In the genomic region with DNA sequence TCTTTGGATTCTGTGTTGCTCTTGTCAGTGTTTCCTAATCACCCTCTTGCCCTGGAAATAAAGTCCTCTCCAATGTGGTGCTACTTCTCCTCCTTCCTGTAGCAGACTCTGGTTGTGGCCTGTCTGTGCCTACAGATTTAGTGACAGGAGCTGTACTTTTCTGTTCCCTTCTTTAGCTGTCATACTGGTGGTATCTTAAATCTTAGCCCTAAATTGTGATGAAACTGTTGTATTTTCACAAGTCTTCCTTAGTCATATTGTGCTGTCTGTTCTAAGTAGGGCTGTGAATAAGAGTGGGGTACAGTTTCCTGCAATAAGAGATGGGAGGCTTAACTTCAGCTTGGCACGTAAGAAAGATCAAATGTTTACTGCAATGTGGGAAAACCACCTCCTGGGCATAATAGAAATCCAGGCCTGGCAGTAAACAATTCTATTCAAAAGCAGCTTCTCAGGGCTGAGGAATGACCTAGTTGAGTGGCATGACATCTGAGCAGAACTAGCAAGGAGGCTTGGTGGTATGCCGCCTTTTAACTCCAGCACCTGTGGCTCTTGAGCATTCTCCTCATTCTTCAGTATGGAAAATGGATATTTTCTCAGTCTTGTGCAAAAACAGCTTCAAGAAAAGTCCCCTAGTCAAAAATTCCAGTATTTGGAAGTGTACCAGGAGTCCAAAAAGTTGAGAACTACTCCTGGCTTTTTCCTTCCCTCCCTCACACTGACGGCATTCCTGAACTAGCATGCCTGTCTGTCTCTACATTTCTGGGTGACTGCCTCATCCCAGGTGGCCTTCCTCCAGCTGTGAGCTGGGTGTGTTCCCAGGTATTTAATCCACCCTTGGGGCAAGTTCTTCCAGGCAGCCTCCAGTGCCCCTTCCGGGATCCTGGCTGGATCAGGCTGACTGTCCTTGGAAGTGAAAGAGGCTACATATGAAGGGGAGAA, we compare ENCODE assay signal across 8 cellular contexts. TPM values are rescaled to one million over a fixed set of nuclear protein-coding genes. Genes with fewer than 3 reads are reported as not detected.
A peak's percentile ranks its signal among the peaks of the same experiment; 100 is the strongest.
DNase-seq lines count a peak whose midpoint lies in the region; ATAC-seq and TF ChIP-seq lines count a peak whose summit lies in the region.

No MANE protein-coding gene starts in this region.

- CTCF ChIA-PET in HEK293T (lab: Yijun Ruan, JAX): interaction anchor here (0.7 kb wide), 1 partner anchor 11 kb away, joined by 3 read pairs; no protein-coding TSS in a partner anchor

- peak; percentile 55 for ATAC-seq in HG02852 (IDR thresholded peaks at IDR 0.05; ENCODE audit: unreplicated experiment)
- ATAC-seq in right cardiac atrium: peak; percentile 34 to 44
- no peak for ATAC-seq in HG02678 (IDR thresholded peaks at IDR 0.05; ENCODE audit: unreplicated experiment)

- DNase-seq in AG10803 (ENCODE audit: low read depth) (peak; percentile 78), right cardiac atrium (peak in 1 of 3 donors; percentile 46), smooth muscle cell (lab: John Stamatoyannopoulos, UW; ENCODE audit: unreplicated experiment) (no peak), HEK293T (ENCODE audit: extremely low spot score) (no peak)
- no peak for DNase-seq in activated T-helper 2 cell treated with anti-CD3 and anti-CD28 coated beads, Interferon-gamma antibody, Interleukin-2, Interleukin-4, amounts not matched to agents 10 μg/mL and 5 μg/mL and 100 μg/mL, durations not matched to agents 14 hours and 24 hours and 36 hours (ENCODE audit: low spot score)
- no peak for DNase-seq in activated CD8-positive, alpha-beta memory T cell treated with anti-CD3 and anti-CD28 coated beads for 24 hours

- H3K36me3 Mint-ChIP-seq in activated T-helper 2 cell treated with anti-CD3 and anti-CD28 coated beads, Interferon-gamma antibody, Interleukin-2, Interleukin-4, amounts not matched to agents 10 μg/mL and 5 μg/mL and 100 μg/mL, durations not matched to agents 14 hours and 24 hours and 36 hours (ENCODE audit: low read depth): peaks cover 6% of the 10 kb centered on the region

- no peak overlapping the region for H2AFZ ChIP-seq in smooth muscle cell (ENCODE audit: low read depth)

- peak overlapping the region; percentile 15 for H3K4me3 Mint-ChIP-seq in activated T-helper 2 cell treated with anti-CD3 and anti-CD28 coated beads, Interferon-gamma antibody, Interleukin-2, Interleukin-4, amounts not matched to agents 10 μg/mL and 5 μg/mL and 100 μg/mL, durations not matched to agents 14 hours and 24 hours and 36 hours (ENCODE audit: low read depth)

- peaks cover 49% of the 10 kb centered on the region for H3K4me1 Mint-ChIP-seq in activated T-helper 2 cell treated with anti-CD3 and anti-CD28 coated beads, Interferon-gamma antibody, Interleukin-2, Interleukin-4, amounts not matched to agents 10 μg/mL and 5 μg/mL and 100 μg/mL, durations not matched to agents 14 hours and 24 hours and 36 hours (ENCODE audit: low read depth)

- peaks cover 4% of the 10 kb centered on the region for H3K9me3 Mint-ChIP-seq in activated T-helper 2 cell treated with anti-CD3 and anti-CD28 coated beads, Interferon-gamma antibody, Interleukin-2, Interleukin-4, amounts not matched to agents 10 μg/mL and 5 μg/mL and 100 μg/mL, durations not matched to agents 14 hours and 24 hours and 36 hours

- peak overlapping the region; percentile 82 for H3K4me2 ChIP-seq in smooth muscle cell

- H4K20me1 ChIP-seq in smooth muscle cell (ENCODE audit: low read depth): no peaks in the 10 kb centered on the region

- H3K4me3 ChIP-seq in AG10803 (ENCODE audit: low read length) (peak overlapping the region; percentile 21), right cardiac atrium (ENCODE audit: low read length) (no peak overlapping the region), smooth muscle cell (peak overlapping the region; percentile 22)

- H3K36me3 ChIP-seq in smooth muscle cell (ENCODE audit: low read depth): no peaks in the 10 kb centered on the region

- H3F3A ChIP-seq in smooth muscle cell (ENCODE audit: low read depth): peaks cover 59% of the 10 kb centered on the region

- H3K27me3 Mint-ChIP-seq in activated T-helper 2 cell treated with anti-CD3 and anti-CD28 coated beads, Interferon-gamma antibody, Interleukin-2, Interleukin-4, amounts not matched to agents 10 μg/mL and 5 μg/mL and 100 μg/mL, durations not matched to agents 14 hours and 24 hours and 36 hours (ENCODE audit: low read depth): no peaks in the 10 kb centered on the region

- no peak for TF ChIP-seq CTCF in AG10803 (conservative IDR thresholded peaks at IDR 0.05; ENCODE audit: low read length)
- no peak for TF ChIP-seq CTCF in smooth muscle cell (IDR thresholded peaks at IDR 0.05; ENCODE audit: borderline replicate concordance, insufficient read depth, poor library complexity, severe bottlenecking)

- H3K9me3 ChIP-seq in right cardiac atrium (ENCODE audit: control insufficient read depth, low read length) (no peaks in the 10 kb centered on the region), smooth muscle cell (replicated peaks; ENCODE audit: low read depth) (no peaks in the 10 kb centered on the region)

- H3K27ac Mint-ChIP-seq in activated T-helper 2 cell treated with anti-CD3 and anti-CD28 coated beads, Interferon-gamma antibody, Interleukin-2, Interleukin-4, amounts not matched to agents 10 μg/mL and 5 μg/mL and 100 μg/mL, durations not matched to agents 14 hours and 24 hours and 36 hours: peak overlapping the region; percentile 76

- no peaks in the 10 kb centered on the region for H3K27me3 ChIP-seq in right cardiac atrium (ENCODE audit: control insufficient read depth, insufficient read depth)
- no peaks in the 10 kb centered on the region for H3K27me3 ChIP-seq in smooth muscle cell (ENCODE audit: low read depth)

- peak overlapping the region; percentile 95 for H3K9ac ChIP-seq in smooth muscle cell (ENCODE audit: low read depth)

- peaks cover 50% of the 10 kb centered on the region for H3K79me2 ChIP-seq in smooth muscle cell (ENCODE audit: low read depth)

- intact Hi-C loops in activated T-helper 2 cell treated with anti-CD3 and anti-CD28 coated beads, Interferon-gamma antibody, Interleukin-2, Interleukin-4, amounts not matched to agents 10 μg/mL and 5 μg/mL and 100 μg/mL, durations not matched to agents 14 hours and 24 hours and 36 hours (cut with micrococcal nuclease): loop anchor here (1.0 to 10.0 kb wide), 4 partner anchors 9 to 391 kb away; no protein-coding TSS in a partner anchor
- intact Hi-C loops in right cardiac atrium (cut with DNase I): no loop called here

- 59% methylated on average over 4 of the region's 4 CpGs for WGBS in right cardiac atrium
- 31% methylated on average over 4 of the region's 4 CpGs for WGBS in smooth muscle cell (ENCODE audit: low lambda C conversion rate)

- POLR2A ChIA-PET in HEK293T (lab: Yijun Ruan, JAX): interaction anchor here (1.1 to 1.2 kb wide), 2 partner anchors 9 to 20 kb away, joined by 3 to 6 read pairs; a partner anchor contains a TSS

- H3K4me1 ChIP-seq in right cardiac atrium (ENCODE audit: control insufficient read depth, insufficient read depth, low read length): peaks cover 14% of the 10 kb centered on the region
- H3K4me1 ChIP-seq in smooth muscle cell (ENCODE audit: low read depth): peaks cover 51% of the 10 kb centered on the region

- H3K27ac ChIP-seq in right cardiac atrium (ENCODE audit: low read length) (peak overlapping the region; percentile 94), smooth muscle cell (ENCODE audit: low read depth) (peak overlapping the region; percentile 100)

TF ChIP-seq in HEK293T, 16 proteins besides CTCF, POLR2A, EP300 and RAD21:
- TF ChIP-seq, protein P1, sequence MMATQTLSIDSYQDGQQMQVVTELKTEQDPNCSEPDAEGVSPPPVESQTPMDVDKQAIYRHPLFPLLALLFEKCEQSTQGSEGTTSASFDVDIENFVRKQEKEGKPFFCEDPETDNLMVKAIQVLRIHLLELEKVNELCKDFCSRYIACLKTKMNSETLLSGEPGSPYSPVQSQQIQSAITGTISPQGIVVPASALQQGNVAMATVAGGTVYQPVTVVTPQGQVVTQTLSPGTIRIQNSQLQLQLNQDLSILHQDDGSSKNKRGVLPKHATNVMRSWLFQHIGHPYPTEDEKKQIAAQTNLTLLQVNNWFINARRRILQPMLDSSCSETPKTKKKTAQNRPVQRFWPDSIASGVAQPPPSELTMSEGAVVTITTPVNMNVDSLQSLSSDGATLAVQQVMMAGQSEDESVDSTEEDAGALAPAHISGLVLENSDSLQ (IDR thresholded peaks at IDR 0.05): no peak
- TF ChIP-seq BHLHE40 (IDR thresholded peaks at IDR 0.05; ENCODE audit: borderline replicate concordance) (no peak), FOXA1 (IDR thresholded peaks at IDR 0.05) (no peak), NFRKB (IDR thresholded peaks at IDR 0.05) (no peak), ZNF384 (IDR thresholded peaks at IDR 0.05) (no peak), ELF4 (IDR thresholded peaks at IDR 0.05) (no peak), SUZ12 (IDR thresholded peaks at IDR 0.05) (no peak), SP1 (IDR thresholded peaks at IDR 0.05) (no peak), CTBP1 (IDR thresholded peaks at IDR 0.05; ENCODE audit: borderline replicate concordance) (no peak), ARNT (IDR thresholded peaks at IDR 0.05) (no peak)

RNA-seq across cellular contexts. Expression of a gene that starts 19.5 kb away (rescaled TPM):
- total RNA-seq in activated T-helper 2 cell treated with anti-CD3 and anti-CD28 coated beads, Interferon-gamma antibody, Interleukin-2, Interleukin-4, amounts not matched to agents 10 μg/mL and 5 μg/mL and 100 μg/mL, durations not matched to agents 14 hours and 24 hours and 36 hours: 25.2 and 25.7 TPM in 2 replicates
- total RNA-seq in right cardiac atrium (10 to 100 TPM; 42.2 to 51.0 (median 47.5) TPM), smooth muscle cell (106 and 115 TPM in 2 replicates)
- polyA plus RNA-seq in right cardiac atrium (14.4 TPM), smooth muscle cell (44.8 and 60.3 TPM in 2 replicates)
